In genomic region chr12:105332286-105332685, GRCh38 we compare ENCODE assay signal across 8 cellular contexts. TPM values are rescaled to one million over a fixed set of nuclear protein-coding genes. Genes with fewer than 3 reads are reported as not detected.
DNase-seq lines count a peak whose midpoint lies in the region; ATAC-seq, FAIRE-seq and TF ChIP-seq lines count a peak whose summit lies in the region.
"Not testable (repeated sequence)": the region's sequence is repeated elsewhere in the genome, so short reads cannot be mapped to it uniquely, and the experiment has no call there.

No MANE protein-coding gene starts in this region.

- H3K9me3 Mint-ChIP-seq in activated CD4-positive, alpha-beta T cell treated with anti-CD3 and anti-CD28 coated beads, Interleukin-2, amount 10 ng/mL, durations not matched to agents 7 days and 5 days; stimulated activated memory B cell treated with anti-CD40 and anti-IgM and Interleukin-4, amounts not matched to agents 10 μg/mL and 1 μg/mL and 100 μg/mL, for 72 hours: not testable (repeated sequence)

- RAD21 ChIA-PET in GM12878 (lab: Charles Lee; ENCODE audit: unreplicated experiment) = interaction anchor here (0.8 to 6.1 kb wide), 10 partner anchors 11 to 50 kb away, joined by 3 to 47 read pairs (median 4); no protein-coding TSS in a partner anchor

- peaks cover 70% of the 10 kb centered on the region for H3F3A ChIP-seq in GM23248 (ENCODE audit: insufficient read depth)

- BruUV-seq in GM12878 (replicated peaks; lab: Mats Ljungman, UMichigan) = not testable (repeated sequence)

- not testable (repeated sequence) for ATAC-seq in GM12878; stimulated activated memory B cell treated with anti-CD40 and anti-IgM and Interleukin-4, amounts not matched to agents 10 μg/mL and 1 μg/mL and 100 μg/mL, for 72 hours

- not testable (repeated sequence) for H2AFZ ChIP-seq in GM23248; GM12878 (ENCODE audit: control insufficient read depth, low read depth, low read length); fibroblast of lung (ENCODE audit: low read length)

- not testable (repeated sequence) for TF ChIP-seq POLR2A in GM12878 (IDR thresholded peaks at IDR 0.05; ENCODE audit: low read depth, low read length)

- H4K20me1 ChIP-seq in GM23248 (ENCODE audit: insufficient read depth); GM12878 (ENCODE audit: control insufficient read depth, insufficient read depth); fibroblast of lung (ENCODE audit: control insufficient read depth, extremely low read depth, insufficient read depth, low read length): not testable (repeated sequence)

- peaks cover 82% of the 10 kb centered on the region for H3K4me1 Mint-ChIP-seq in activated CD4-positive, alpha-beta T cell treated with anti-CD3 and anti-CD28 coated beads, Interleukin-2, amount 10 ng/mL, durations not matched to agents 7 days and 5 days
- H3K4me1 Mint-ChIP-seq in stimulated activated memory B cell treated with anti-CD40 and anti-IgM and Interleukin-4, amounts not matched to agents 10 μg/mL and 1 μg/mL and 100 μg/mL, for 72 hours = peaks cover 54% of the 10 kb centered on the region

- H3K27ac Mint-ChIP-seq in activated CD4-positive, alpha-beta T cell treated with anti-CD3 and anti-CD28 coated beads, Interleukin-2, amount 10 ng/mL, durations not matched to agents 7 days and 5 days = peak overlapping the region; percentile 91
- not testable (repeated sequence) for H3K27ac Mint-ChIP-seq in stimulated activated memory B cell treated with anti-CD40 and anti-IgM and Interleukin-4, amounts not matched to agents 10 μg/mL and 1 μg/mL and 100 μg/mL, for 72 hours

- not testable (repeated sequence) for H3K27me3 ChIP-seq in GM23248 (replicated peaks; ENCODE audit: insufficient read depth); GM12878 (replicated peaks in 1 of 2; ENCODE audit: control insufficient read depth in 2 of 2, insufficient read depth in 2 of 2, low read length in 1 of 2); fibroblast of lung (ENCODE audit: control insufficient read depth, insufficient read depth, low read length)

- H3K27ac ChIP-seq in GM23248 = peak overlapping the region; percentile 62
- H3K27ac ChIP-seq in GM12878 (ENCODE audit: control insufficient read depth, insufficient read depth); mesodermal cell (ENCODE audit: low read depth, low read length, severe bottlenecking): not testable (repeated sequence)
- peak overlapping the region; percentile 52 for H3K27ac ChIP-seq in fibroblast of lung (ENCODE audit: insufficient read depth, low read length)

- not testable (repeated sequence) for H3K27me3 Mint-ChIP-seq in activated CD4-positive, alpha-beta T cell treated with anti-CD3 and anti-CD28 coated beads, Interleukin-2, amount 10 ng/mL, durations not matched to agents 7 days and 5 days; stimulated activated memory B cell treated with anti-CD40 and anti-IgM and Interleukin-4, amounts not matched to agents 10 μg/mL and 1 μg/mL and 100 μg/mL, for 72 hours

- CTCF ChIA-PET in activated CD4-positive, alpha-beta T cell treated with anti-CD3 and anti-CD28 coated beads, Interleukin-2, amount 10 ng/mL, durations not matched to agents 7 days and 5 days (lab: Charles Lee) = interaction anchor here (0.7 to 1.6 kb wide), 5 partner anchors 11 to 1624 kb away, joined by 3 to 5 read pairs (median 3); no protein-coding TSS in a partner anchor
- CTCF ChIA-PET in GM12878 (lab: Yijun Ruan, JAX) = interaction anchor here (1.0 to 6.5 kb wide), 9 partner anchors 12 to 49 kb away, joined by 3 to 38 read pairs (median 4); no protein-coding TSS in a partner anchor

- DNase-seq in AG10803 (ENCODE audit: low read depth) (peak; percentile 69), NCI-H226 (peak; percentile 71), fibroblast of lung (ENCODE audit: low read depth in 2 of 2) (peak in 1 of 2 donors; percentile 33)
- not testable (repeated sequence) for DNase-seq in GM23248; activated CD4-positive, alpha-beta T cell treated with anti-CD3 and anti-CD28 coated beads, Interleukin-2, amount 10 ng/mL, durations not matched to agents 7 days and 5 days; GM12878 (ENCODE audit: low read depth, low spot score)

- not testable (repeated sequence) for TF ChIP-seq CTCF in AG10803 (conservative IDR thresholded peaks at IDR 0.05; ENCODE audit: low read length); GM12878 (IDR thresholded peaks at IDR 0.05 in 2 of 3, conservative IDR thresholded peaks at IDR 0.05 in 1 of 3; ENCODE audit: control insufficient read depth in 2 of 3, extremely low read depth in 1 of 3, insufficient read depth in 1 of 3, low read depth in 3 of 3, low read length in 3 of 3); fibroblast of lung (conservative IDR thresholded peaks at IDR 0.05 in 1 of 2, IDR thresholded peaks at IDR 0.05 in 1 of 2; ENCODE audit: low read depth in 1 of 2, low read length in 2 of 2)

- in situ Hi-C loops in GM23248 (cut with MboI); GM12878 (cut with MboI): not testable (repeated sequence)

- peak overlapping the region; percentile 95 for H3K4me2 ChIP-seq in GM23248 (ENCODE audit: unreplicated experiment)
- H3K4me2 ChIP-seq in GM12878 (ENCODE audit: control insufficient read depth, insufficient read depth) = peak overlapping the region; percentile 86
- H3K4me2 ChIP-seq in fibroblast of lung (ENCODE audit: extremely low read depth, insufficient read depth, low read length) = peak overlapping the region; percentile 69

- H3K4me3 ChIP-seq in AG10803 (ENCODE audit: low read length) (peak overlapping the region; percentile 83), GM23248 (peak overlapping the region; percentile 92), GM12878 (peak overlapping the region; percentile 81), fibroblast of lung (replicated peaks in 1 of 4; ENCODE audit: control extremely low read depth in 1 of 4, insufficient read depth in 1 of 4, low read depth in 3 of 4, low read length in 4 of 4) (peak overlapping the region; percentile 69 to 82 (median 76)), mesodermal cell (ENCODE audit: extremely low read depth, insufficient read depth, low read length, poor library complexity, severe bottlenecking) (peak overlapping the region; percentile 66)

- not testable (repeated sequence) for FAIRE-seq in GM12878 (lab: Jason Lieb, UNC)

- peaks cover 64% of the 10 kb centered on the region for H3K79me2 ChIP-seq in GM23248 (ENCODE audit: insufficient read depth)
- H3K79me2 ChIP-seq in GM12878 (ENCODE audit: control insufficient read depth, insufficient read depth, low read length) = peaks cover 62% of the 10 kb centered on the region
- H3K79me2 ChIP-seq in fibroblast of lung (ENCODE audit: control insufficient read depth, insufficient read depth, low read length) = peaks cover 63% of the 10 kb centered on the region

- H3K9ac ChIP-seq in GM23248 (peak overlapping the region; percentile 85), GM12878 (ENCODE audit: control insufficient read depth, insufficient read depth, low read length) (peak overlapping the region; percentile 56)
- H3K9ac ChIP-seq in fibroblast of lung (ENCODE audit: insufficient read depth, low read length) = not testable (repeated sequence)

- peaks cover 47% of the 10 kb centered on the region for H3K4me1 ChIP-seq in GM23248 (ENCODE audit: insufficient read depth)
- peaks cover 41% of the 10 kb centered on the region for H3K4me1 ChIP-seq in GM12878 (ENCODE audit: control insufficient read depth, insufficient read depth, low read length)
- H3K4me1 ChIP-seq in fibroblast of lung (ENCODE audit: control insufficient read depth, extremely low read depth, insufficient read depth, low read length) = peaks cover 13% of the 10 kb centered on the region
- H3K4me1 ChIP-seq in mesodermal cell (ENCODE audit: control insufficient read depth, insufficient read depth, low read length, poor library complexity, severe bottlenecking) = peaks cover 34% of the 10 kb centered on the region

- WGBS in GM23248 (ENCODE audit: low coverage in 1 of 2, low lambda C conversion rate in 2 of 2, missing lambda C conversion rate in 2 of 2), 2 experiments = 80 to 87% methylated on average over 6 of the region's 6 CpGs
- WGBS in GM12878 (ENCODE audit: insufficient coverage, insufficient replicate concordance, low lambda C conversion rate, missing lambda C conversion rate) = 58% methylated on average over 6 of the region's 6 CpGs
- 88 to 98% methylated on average over 5 of the region's 6 CpGs for WGBS in mesodermal cell (ENCODE audit: insufficient coverage in 2 of 2), 2 experiments

- H3K9me2 ChIP-seq in GM23248 (ENCODE audit: insufficient read depth) = not testable (repeated sequence)

- H3K36me3 Mint-ChIP-seq in activated CD4-positive, alpha-beta T cell treated with anti-CD3 and anti-CD28 coated beads, Interleukin-2, amount 10 ng/mL, durations not matched to agents 7 days and 5 days (ENCODE audit: low read depth) = peaks cover 49% of the 10 kb centered on the region
- H3K36me3 Mint-ChIP-seq in stimulated activated memory B cell treated with anti-CD40 and anti-IgM and Interleukin-4, amounts not matched to agents 10 μg/mL and 1 μg/mL and 100 μg/mL, for 72 hours = not testable (repeated sequence)

- SMC1A ChIA-PET in GM12878 (lab: Charles Lee; ENCODE audit: uncharacterized antibody, unreplicated experiment) = interaction anchor here (1.2 to 7.9 kb wide), 9 partner anchors 10 to 56 kb away, joined by 3 to 102 read pairs (median 6); no protein-coding TSS in a partner anchor

- intact Hi-C loops in GM12878 (cut with micrococcal nuclease; ENCODE audit: unreplicated experiment) = loop anchor here (5.0 kb wide), 1 partner anchor 55 kb away; no protein-coding TSS in a partner anchor

- not testable (repeated sequence) for TF ChIP-seq EP300 in GM12878 (IDR thresholded peaks at IDR 0.05; ENCODE audit: borderline replicate concordance in 1 of 2, control insufficient read depth in 1 of 2, low read depth in 2 of 2, low read length in 2 of 2)

- TF ChIP-seq RAD21 in GM12878 (IDR thresholded peaks at IDR 0.05; ENCODE audit: insufficient read depth, low read depth, low read length) = not testable (repeated sequence)

- not testable (repeated sequence) for H3K9me3 ChIP-seq in GM23248 (ENCODE audit: low read depth); GM12878 (replicated peaks; ENCODE audit: control insufficient read depth, insufficient read depth, low read length); fibroblast of lung (ENCODE audit: control insufficient read depth, insufficient read depth, low read depth, low read length); mesodermal cell (ENCODE audit: control insufficient read depth, low read length)

- not testable (repeated sequence) for H3K36me3 ChIP-seq in GM23248 (ENCODE audit: low read depth); GM12878 (ENCODE audit: control insufficient read depth in 2 of 2, insufficient read depth in 2 of 2, low read length in 1 of 2); fibroblast of lung (ENCODE audit: control insufficient read depth, insufficient read depth, low read length)
- H3K36me3 ChIP-seq in mesodermal cell (ENCODE audit: control insufficient read depth, insufficient read depth, low read length) = peaks cover 29% of the 10 kb centered on the region

- H3K4me3 Mint-ChIP-seq in activated CD4-positive, alpha-beta T cell treated with anti-CD3 and anti-CD28 coated beads, Interleukin-2, amount 10 ng/mL, durations not matched to agents 7 days and 5 days = peak overlapping the region; percentile 89
- peak overlapping the region; percentile 73 for H3K4me3 Mint-ChIP-seq in stimulated activated memory B cell treated with anti-CD40 and anti-IgM and Interleukin-4, amounts not matched to agents 10 μg/mL and 1 μg/mL and 100 μg/mL, for 72 hours

- POLR2A ChIA-PET in activated CD4-positive, alpha-beta T cell treated with anti-CD3 and anti-CD28 coated beads, Interleukin-2, amount 10 ng/mL, durations not matched to agents 7 days and 5 days (lab: Charles Lee) = not testable (repeated sequence)
- POLR2A ChIA-PET in GM12878 (lab: Charles Lee) = interaction anchor here (0.7 to 5.1 kb wide), 7 partner anchors 7 to 671 kb away, joined by 3 to 38 read pairs (median 4); no protein-coding TSS in a partner anchor

RNA-seq across cellular contexts. Expression of gene C12orf75, which starts 1.8 kb away (rescaled TPM):
- 313 and 349 TPM in 2 replicates for total RNA-seq in GM23248 (2014; rRNA removed; shearing (Covaris generic))
- polyA plus RNA-seq in GM23248 (2016; fragmentation: Nextera tagmentation; extraction: Ambion mirVana) = 590 and 607 TPM in 2 replicates
- 100 to 1,000 TPM; 160 to 210 TPM for total RNA-seq in activated CD4-positive, alpha-beta T cell treated with anti-CD3 and anti-CD28 coated beads, Interleukin-2, amount 10 ng/mL, durations not matched to agents 7 days and 5 days
- total RNA-seq in GM12878 (2013; cell fraction: nucleolus; rRNA removed) = 40.0 and 42.0 TPM in 2 replicates
- total RNA-seq in GM12878 (2014; rRNA removed) = 154 and 174 TPM in 2 replicates
- total RNA-seq in GM12878 (2014; rRNA removed; fragmentation: Illumina TruSeq; extraction: Trizol) = 160 and 164 TPM in 2 replicates
- 171 and 172 TPM in 2 replicates for total RNA-seq in GM12878 (2021)
- 52.2 TPM for polyA plus RNA-seq in GM12878 (2011; ENCODE audit: low read depth)
- polyA plus RNA-seq in GM12878 (2011; rRNA removed) = 150 and 222 TPM in 2 replicates
- polyA plus RNA-seq in GM12878 (2011; cell fraction: cytosol; rRNA removed) = 70.9 and 74.3 TPM in 2 replicates
- polyA plus RNA-seq in GM12878 (2011; cell fraction: nucleus; rRNA removed) = 41.2 and 46.2 TPM in 2 replicates
- polyA plus RNA-seq in GM12878 (2012) = 55.8 and 75.4 TPM in 2 replicates
- polyA plus RNA-seq in GM12878 (2014; fragmentation: Illumina TruSeq; extraction: Trizol) = 184 and 205 TPM in 2 replicates
- polyA plus RNA-seq in GM12878 (2014; fragmentation: Nextera tagmentation; extraction: Ambion mirVana) = 10 to 100 TPM; 40.7 to 84.7 TPM
- polyA plus RNA-seq in GM12878 (2014; rRNA removed) = 107 and 124 TPM in 2 replicates
- polyA plus RNA-seq in GM12878 (2016; fragmentation: Nextera tagmentation; extraction: Ambion mirVana) = 100 to 1,000 TPM; 399 to 411 TPM
- 43.8 and 53.7 TPM in 2 replicates for polyA minus RNA-seq in GM12878 (2011; rRNA and poly(A)+ RNA removed)
- polyA minus RNA-seq in GM12878 (2011; cell fraction: cytosol; rRNA and poly(A)+ RNA removed) = 23.0 and 31.3 TPM in 2 replicates
- polyA minus RNA-seq in GM12878 (2011; cell fraction: nucleus; rRNA and poly(A)+ RNA removed) = 18.0 and 35.2 TPM in 2 replicates
- 40.6 and 133 TPM in 2 replicates for total RNA-seq in fibroblast of lung
- 298 and 336 TPM in 2 replicates for polyA plus RNA-seq in fibroblast of lung
- polyA plus RNA-seq in fibroblast of lung (2012) = 233 and 328 TPM in 2 replicates
- 22.0 and 22.2 TPM in 2 replicates for polyA minus RNA-seq in fibroblast of lung (ENCODE audit: low replicate concordance)
- 86.7 TPM for polyA plus RNA-seq in mesodermal cell (2013, experiment 1 of 2)
- polyA plus RNA-seq in mesodermal cell (2013, experiment 2 of 2) = 111 TPM
